1 cellular context compared by ENCODE assay signal in the genomic region with DNA sequence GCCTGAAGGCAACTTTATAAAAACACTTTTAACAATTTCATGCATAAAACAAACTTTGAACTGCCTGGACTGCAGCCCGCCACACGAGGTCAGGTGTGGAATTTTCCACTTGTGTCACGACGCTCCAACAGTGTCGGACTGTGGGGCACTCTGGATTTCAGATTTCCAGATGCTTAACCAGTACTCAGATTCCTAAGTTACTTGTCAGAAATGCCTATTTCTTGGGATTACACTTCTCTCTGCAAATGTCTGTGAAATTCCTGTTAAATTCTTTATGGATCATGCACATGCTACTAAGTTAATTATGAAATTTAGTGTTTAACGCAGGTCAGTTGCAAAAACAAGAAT.
A peak's percentile ranks its signal among the peaks of the same experiment; 100 is the strongest.
TF ChIP-seq lines count a peak whose summit lies in the region.

No MANE protein-coding gene starts in this region.

TF ChIP-seq in HepG2, 621 proteins besides CTCF, POLR2A, EP300 and RAD21:
- TF ChIP-seq, protein P1, sequence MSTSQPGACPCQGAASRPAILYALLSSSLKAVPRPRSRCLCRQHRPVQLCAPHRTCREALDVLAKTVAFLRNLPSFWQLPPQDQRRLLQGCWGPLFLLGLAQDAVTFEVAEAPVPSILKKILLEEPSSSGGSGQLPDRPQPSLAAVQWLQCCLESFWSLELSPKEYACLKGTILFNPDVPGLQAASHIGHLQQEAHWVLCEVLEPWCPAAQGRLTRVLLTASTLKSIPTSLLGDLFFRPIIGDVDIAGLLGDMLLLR (CRISPR knock-in tag; IDR thresholded peaks at IDR 0.05), result no peak
- TF ChIP-seq SNAI1 (CRISPR knock-in tag; IDR thresholded peaks at IDR 0.05; ENCODE audit: borderline replicate concordance) (peak; percentile 33; the same call in 1 of the 2 replicates), SIX1 (CRISPR knock-in tag; IDR thresholded peaks at IDR 0.05; ENCODE audit: borderline replicate concordance) (no peak), GATA4 (IDR thresholded peaks at IDR 0.05; ENCODE audit: borderline replicate concordance, low read depth) (no peak), ZNF317 (CRISPR knock-in tag; IDR thresholded peaks at IDR 0.05) (peak; percentile 22; the same call in 1 of the 2 replicates), ZNF788 (CRISPR knock-in tag; IDR thresholded peaks at IDR 0.05; ENCODE audit: borderline replicate concordance) (no peak), ZNF282 (IDR thresholded peaks at IDR 0.05; ENCODE audit: partially characterized antibody) (no peak), RFXANK (CRISPR knock-in tag; IDR thresholded peaks at IDR 0.05) (0 out of 2 replicates have a peak, but pooled peaks have one; percentile 37), NKX3-1 (CRISPR knock-in tag; IDR thresholded peaks at IDR 0.05) (no peak), ASH2L (IDR thresholded peaks at IDR 0.05; ENCODE audit: insufficient read length, low read depth, low read length) (peak; percentile 2), ZNF510 (CRISPR knock-in tag; IDR thresholded peaks at IDR 0.05; ENCODE audit: low read depth) (peak; percentile 43; the same call in 1 of the 2 replicates), FOXA3 (CRISPR knock-in tag; IDR thresholded peaks at IDR 0.05) (no peak), ZNF430 (CRISPR knock-in tag; IDR thresholded peaks at IDR 0.05) (0 out of 2 replicates have a peak, but pooled peaks have one; percentile 2), ZZZ3 (CRISPR knock-in tag; IDR thresholded peaks at IDR 0.05; ENCODE audit: borderline replicate concordance) (no peak), ZEB1 (IDR thresholded peaks at IDR 0.05; ENCODE audit: insufficient replicate concordance, low read depth) (peak; percentile 38), ZNF749 (CRISPR knock-in tag; IDR thresholded peaks at IDR 0.05; ENCODE audit: borderline replicate concordance) (no peak), KDM5B (CRISPR knock-in tag; IDR thresholded peaks at IDR 0.05; ENCODE audit: borderline replicate concordance) (peak; percentile 9; the same call in 1 of the 2 replicates), ELF3 (CRISPR knock-in tag; IDR thresholded peaks at IDR 0.05) (0 out of 2 replicates have a peak, but pooled peaks have one; percentile 4), PHF8 (CRISPR knock-in tag; IDR thresholded peaks at IDR 0.05) (no peak), GATAD2A (CRISPR knock-in tag; IDR thresholded peaks at IDR 0.05) (no peak), SNRNP70 (IDR thresholded peaks at IDR 0.05; ENCODE audit: low read depth, low read length) (no peak), RAD51 (IDR thresholded peaks at IDR 0.05; ENCODE audit: borderline replicate concordance) (no peak)
- TF ChIP-seq, protein P2, sequence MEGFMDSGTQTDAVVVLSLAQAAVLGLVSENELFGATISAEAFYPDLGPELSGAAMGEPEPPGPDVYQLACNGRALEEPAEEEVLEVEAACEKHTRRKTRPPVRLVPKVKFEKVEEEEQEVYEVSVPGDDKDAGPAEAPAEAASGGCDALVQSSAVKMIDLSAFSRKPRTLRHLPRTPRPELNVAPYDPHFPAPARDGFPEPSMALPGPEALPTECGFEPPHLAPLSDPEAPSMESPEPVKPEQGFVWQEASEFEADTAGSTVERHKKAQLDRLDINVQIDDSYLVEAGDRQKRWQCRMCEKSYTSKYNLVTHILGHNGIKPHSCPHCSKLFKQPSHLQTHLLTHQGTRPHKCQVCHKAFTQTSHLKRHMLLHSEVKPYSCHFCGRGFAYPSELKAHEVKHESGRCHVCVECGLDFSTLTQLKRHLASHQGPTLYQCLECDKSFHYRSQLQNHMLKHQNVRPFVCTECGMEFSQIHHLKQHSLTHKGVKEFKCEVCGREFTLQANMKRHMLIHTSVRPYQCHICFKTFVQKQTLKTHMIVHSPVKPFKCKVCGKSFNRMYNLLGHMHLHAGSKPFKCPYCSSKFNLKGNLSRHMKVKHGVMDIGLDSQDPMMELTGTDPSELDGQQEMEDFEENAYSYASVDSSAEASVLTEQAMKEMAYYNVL (CRISPR knock-in tag; IDR thresholded peaks at IDR 0.05; ENCODE audit: borderline replicate concordance), result 0 out of 2 replicates have a peak, but pooled peaks have one; percentile 11
- TF ChIP-seq, protein P3, sequence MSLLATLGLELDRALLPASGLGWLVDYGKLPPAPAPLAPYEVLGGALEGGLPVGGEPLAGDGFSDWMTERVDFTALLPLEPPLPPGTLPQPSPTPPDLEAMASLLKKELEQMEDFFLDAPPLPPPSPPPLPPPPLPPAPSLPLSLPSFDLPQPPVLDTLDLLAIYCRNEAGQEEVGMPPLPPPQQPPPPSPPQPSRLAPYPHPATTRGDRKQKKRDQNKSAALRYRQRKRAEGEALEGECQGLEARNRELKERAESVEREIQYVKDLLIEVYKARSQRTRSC (CRISPR knock-in tag; IDR thresholded peaks at IDR 0.05; ENCODE audit: low read depth), result 0 out of 2 replicates have a peak, but pooled peaks have one; percentile 4
- TF ChIP-seq, protein P4, sequence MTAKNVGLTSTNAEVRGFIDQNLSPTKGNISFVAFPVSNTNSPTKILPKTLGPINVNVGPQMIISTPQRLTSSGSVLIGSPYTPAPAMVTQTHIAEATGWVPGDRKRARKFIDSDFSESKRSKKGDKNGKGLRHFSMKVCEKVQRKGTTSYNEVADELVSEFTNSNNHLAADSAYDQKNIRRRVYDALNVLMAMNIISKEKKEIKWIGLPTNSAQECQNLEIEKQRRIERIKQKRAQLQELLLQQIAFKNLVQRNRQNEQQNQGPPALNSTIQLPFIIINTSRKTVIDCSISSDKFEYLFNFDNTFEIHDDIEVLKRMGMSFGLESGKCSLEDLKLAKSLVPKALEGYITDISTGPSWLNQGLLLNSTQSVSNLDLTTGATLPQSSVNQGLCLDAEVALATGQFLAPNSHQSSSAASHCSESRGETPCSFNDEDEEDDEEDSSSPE (CRISPR knock-in tag; IDR thresholded peaks at IDR 0.05), result no peak
- TF ChIP-seq, protein P5, sequence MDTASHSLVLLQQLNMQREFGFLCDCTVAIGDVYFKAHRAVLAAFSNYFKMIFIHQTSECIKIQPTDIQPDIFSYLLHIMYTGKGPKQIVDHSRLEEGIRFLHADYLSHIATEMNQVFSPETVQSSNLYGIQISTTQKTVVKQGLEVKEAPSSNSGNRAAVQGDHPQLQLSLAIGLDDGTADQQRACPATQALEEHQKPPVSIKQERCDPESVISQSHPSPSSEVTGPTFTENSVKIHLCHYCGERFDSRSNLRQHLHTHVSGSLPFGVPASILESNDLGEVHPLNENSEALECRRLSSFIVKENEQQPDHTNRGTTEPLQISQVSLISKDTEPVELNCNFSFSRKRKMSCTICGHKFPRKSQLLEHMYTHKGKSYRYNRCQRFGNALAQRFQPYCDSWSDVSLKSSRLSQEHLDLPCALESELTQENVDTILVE (CRISPR knock-in tag; IDR thresholded peaks at IDR 0.05), result no peak
- TF ChIP-seq, protein P6, sequence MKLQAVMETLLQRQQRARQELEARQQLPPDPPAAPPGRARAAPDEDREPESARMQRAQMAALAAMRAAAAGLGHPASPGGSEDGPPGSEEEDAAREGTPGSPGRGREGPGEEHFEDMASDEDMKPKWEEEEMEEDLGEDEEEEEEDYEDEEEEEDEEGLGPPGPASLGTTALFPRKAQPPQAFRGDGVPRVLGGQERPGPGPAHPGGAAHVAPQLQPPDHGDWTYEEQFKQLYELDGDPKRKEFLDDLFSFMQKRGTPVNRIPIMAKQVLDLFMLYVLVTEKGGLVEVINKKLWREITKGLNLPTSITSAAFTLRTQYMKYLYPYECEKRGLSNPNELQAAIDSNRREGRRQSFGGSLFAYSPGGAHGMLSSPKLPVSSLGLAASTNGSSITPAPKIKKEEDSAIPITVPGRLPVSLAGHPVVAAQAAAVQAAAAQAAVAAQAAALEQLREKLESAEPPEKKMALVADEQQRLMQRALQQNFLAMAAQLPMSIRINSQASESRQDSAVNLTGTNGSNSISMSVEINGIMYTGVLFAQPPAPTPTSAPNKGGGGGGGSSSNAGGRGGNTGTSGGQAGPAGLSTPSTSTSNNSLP (IDR thresholded peaks at IDR 0.05; ENCODE audit: low read depth, low read length), result no peak
- TF ChIP-seq, protein P7, sequence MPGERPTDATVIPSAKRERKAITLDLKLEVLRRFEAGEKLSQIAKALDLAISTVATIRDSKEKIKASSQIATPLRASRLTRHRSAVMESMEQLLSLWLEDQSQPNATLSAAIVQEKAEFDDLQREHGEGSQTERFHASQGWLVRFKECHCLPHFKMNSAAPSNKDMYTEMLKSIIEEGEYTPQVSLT (CRISPR knock-in tag; IDR thresholded peaks at IDR 0.05; ENCODE audit: borderline replicate concordance, low read depth), result peak; percentile 74; the same call in 1 of the 2 replicates
- TF ChIP-seq, protein P8, sequence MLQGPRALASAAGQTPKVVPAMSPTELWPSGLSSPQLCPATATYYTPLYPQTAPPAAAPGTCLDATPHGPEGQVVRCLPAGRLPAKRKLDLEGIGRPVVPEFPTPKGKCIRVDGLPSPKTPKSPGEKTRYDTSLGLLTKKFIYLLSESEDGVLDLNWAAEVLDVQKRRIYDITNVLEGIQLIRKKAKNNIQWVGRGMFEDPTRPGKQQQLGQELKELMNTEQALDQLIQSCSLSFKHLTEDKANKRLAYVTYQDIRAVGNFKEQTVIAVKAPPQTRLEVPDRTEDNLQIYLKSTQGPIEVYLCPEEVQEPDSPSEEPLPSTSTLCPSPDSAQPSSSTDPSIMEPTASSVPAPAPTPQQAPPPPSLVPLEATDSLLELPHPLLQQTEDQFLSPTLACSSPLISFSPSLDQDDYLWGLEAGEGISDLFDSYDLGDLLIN (CRISPR knock-in tag; IDR thresholded peaks at IDR 0.05; ENCODE audit: borderline replicate concordance), result no peak
- TF ChIP-seq, protein P9, sequence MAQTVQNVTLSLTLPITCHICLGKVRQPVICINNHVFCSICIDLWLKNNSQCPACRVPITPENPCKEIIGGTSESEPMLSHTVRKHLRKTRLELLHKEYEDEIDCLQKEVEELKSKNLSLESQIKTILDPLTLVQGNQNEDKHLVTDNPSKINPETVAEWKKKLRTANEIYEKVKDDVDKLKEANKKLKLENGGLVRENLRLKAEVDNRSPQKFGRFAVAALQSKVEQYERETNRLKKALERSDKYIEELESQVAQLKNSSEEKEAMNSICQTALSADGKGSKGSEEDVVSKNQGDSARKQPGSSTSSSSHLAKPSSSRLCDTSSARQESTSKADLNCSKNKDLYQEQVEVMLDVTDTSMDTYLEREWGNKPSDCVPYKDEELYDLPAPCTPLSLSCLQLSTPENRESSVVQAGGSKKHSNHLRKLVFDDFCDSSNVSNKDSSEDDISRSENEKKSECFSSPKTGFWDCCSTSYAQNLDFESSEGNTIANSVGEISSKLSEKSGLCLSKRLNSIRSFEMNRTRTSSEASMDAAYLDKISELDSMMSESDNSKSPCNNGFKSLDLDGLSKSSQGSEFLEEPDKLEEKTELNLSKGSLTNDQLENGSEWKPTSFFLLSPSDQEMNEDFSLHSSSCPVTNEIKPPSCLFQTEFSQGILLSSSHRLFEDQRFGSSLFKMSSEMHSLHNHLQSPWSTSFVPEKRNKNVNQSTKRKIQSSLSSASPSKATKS (CRISPR knock-in tag; IDR thresholded peaks at IDR 0.05), result no peak
- TF ChIP-seq, protein P10, sequence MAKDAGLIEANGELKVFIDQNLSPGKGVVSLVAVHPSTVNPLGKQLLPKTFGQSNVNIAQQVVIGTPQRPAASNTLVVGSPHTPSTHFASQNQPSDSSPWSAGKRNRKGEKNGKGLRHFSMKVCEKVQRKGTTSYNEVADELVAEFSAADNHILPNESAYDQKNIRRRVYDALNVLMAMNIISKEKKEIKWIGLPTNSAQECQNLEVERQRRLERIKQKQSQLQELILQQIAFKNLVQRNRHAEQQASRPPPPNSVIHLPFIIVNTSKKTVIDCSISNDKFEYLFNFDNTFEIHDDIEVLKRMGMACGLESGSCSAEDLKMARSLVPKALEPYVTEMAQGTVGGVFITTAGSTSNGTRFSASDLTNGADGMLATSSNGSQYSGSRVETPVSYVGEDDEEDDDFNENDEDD (CRISPR knock-in tag; IDR thresholded peaks at IDR 0.05; ENCODE audit: borderline replicate concordance), result peak; percentile 62; the same call in 1 of the 2 replicates
